In genomic region chr19:15282311-15282705, GRCh38 we compare ENCODE assay signal across 10 cellular contexts. TPM values are rescaled to one million over a fixed set of nuclear protein-coding genes. Genes with fewer than 3 reads are reported as not detected.
A peak's percentile ranks its signal among the peaks of the same experiment; 100 is the strongest.
DNase-seq lines count a peak whose midpoint lies in the region; ATAC-seq, FAIRE-seq and TF ChIP-seq lines count a peak whose summit lies in the region.
"Had no signal": no experiment of that assay in that cellular context is flagged by ENCODE, and none has a peak within 500 bp of the region (broad histone marks: within the 10 kb centered on the region; RNA-seq: fewer than 3 reads in every experiment).

No MANE protein-coding gene starts in this region.

- H3K27me3 Mint-ChIP-seq in CD4-positive, alpha-beta memory T cell = no peaks in the 10 kb centered on the region
- peaks cover 2% of the 10 kb centered on the region for H3K27me3 Mint-ChIP-seq in nephron progenitor cell (ENCODE audit: low read depth, poor library complexity)

- intact Hi-C loops in CD4-positive, alpha-beta memory T cell (cut with micrococcal nuclease) = no loop called here
- intact Hi-C loops in K562 (cut with micrococcal nuclease) = loop anchor here (5.0 kb wide), 1 partner anchor 40 kb away; no protein-coding TSS in a partner anchor

- DNase-seq in CD4-positive, alpha-beta memory T cell = no peak
- DNase-seq in K562 (ENCODE audit: extremely low read depth in 1 of 4, low spot score in 3 of 4) (no peak), nephron progenitor cell (no peak), T-helper 1 cell (no peak), NCI-H82 treated with DMSO at 0.1 percent for 48 hours (lab: John Stamatoyannopoulos, UW; ENCODE audit: unreplicated experiment) (no peak), A172 (ENCODE audit: low spot score) (no peak)
- DNase-seq: activated CD4-positive, alpha-beta T cell treated with anti-CD3 and anti-CD28 coated beads, Interleukin-2, amount 50 U/mL, for 1 hour; hippocampal formation had no signal

- peak overlapping the region in 5 of 8 donors; percentile 9 to 59 (median 47) for H3K4me3 Mint-ChIP-seq in CD4-positive, alpha-beta memory T cell
- H3K4me3 Mint-ChIP-seq in nephron progenitor cell = no peak overlapping the region

- no peaks in the 10 kb centered on the region for H3K9me3 Mint-ChIP-seq in CD4-positive, alpha-beta memory T cell
- no peaks in the 10 kb centered on the region for H3K9me3 Mint-ChIP-seq in nephron progenitor cell

- peaks cover 68 to 97% (median 84%) of the 10 kb centered on the region in 4 donors for H3K4me1 Mint-ChIP-seq in CD4-positive, alpha-beta memory T cell
- peaks cover 82% of the 10 kb centered on the region for H3K4me1 Mint-ChIP-seq in nephron progenitor cell

- H3K36me3 ChIP-seq in CD4-positive, alpha-beta memory T cell (ENCODE audit: insufficient read depth, low read length) = no peaks in the 10 kb centered on the region
- no peaks in the 10 kb centered on the region for H3K36me3 ChIP-seq in KMS-11 (ENCODE audit: insufficient read depth)
- peaks cover 20% of the 10 kb centered on the region; the same call in 2 of the 3 replicates for H3K36me3 ChIP-seq in K562 (ENCODE audit: control insufficient read depth, insufficient read depth, low read length)

- CTCF ChIA-PET in CD4-positive, alpha-beta memory T cell (lab: Charles Lee; ENCODE audit: partially characterized antibody) = interaction anchor here (1.2 to 1.4 kb wide), 5 partner anchors 10 to 273 kb away, joined by 3 to 5 read pairs (median 3); partner anchors contain the start of gene AKAP8
- CTCF ChIA-PET in K562 (lab: Yijun Ruan, JAX; ENCODE audit: low intra/inter-chr PET ratio) = no interaction called here

- peaks cover 90% of the 10 kb centered on the region for H3K4me1 ChIP-seq in CD4-positive, alpha-beta memory T cell (ENCODE audit: insufficient read depth, low read length)
- H3K4me1 ChIP-seq in KMS-11 (ENCODE audit: low read depth, poor library complexity, severe bottlenecking) (peaks cover 94% of the 10 kb centered on the region), K562 (replicated peaks in 1 of 2; ENCODE audit: control insufficient read depth in 2 of 2, insufficient read depth in 2 of 2, low read length in 2 of 2) (peaks cover 12 to 63% of the 10 kb centered on the region in 2 experiments)

- POLR2A ChIA-PET in CD4-positive, alpha-beta memory T cell (lab: Charles Lee; ENCODE audit: partially characterized antibody) = interaction anchor here (1.2 kb wide), 1 partner anchor 49 kb away, joined by 3 read pairs; no protein-coding TSS in a partner anchor
- POLR2A ChIA-PET in K562 (lab: Yijun Ruan, JAX) = interaction anchor here (0.6 to 5.0 kb wide), 4 partner anchors 10 to 16 kb away, joined by 3 to 34 read pairs (median 4); no protein-coding TSS in a partner anchor

- no peak for TF ChIP-seq POLR2A in K562 (conservative IDR thresholded peaks at IDR 0.05)

- H3K79me2 ChIP-seq in KMS-11 (ENCODE audit: insufficient read depth, low read depth) (peaks cover 100% of the 10 kb centered on the region), K562 (ENCODE audit: control insufficient read depth, insufficient read depth, low read length) (peaks cover 99% of the 10 kb centered on the region)

- ATAC-seq in K562 (no peak), GM18519 (IDR thresholded peaks at IDR 0.05; ENCODE audit: low FRiP score, unreplicated experiment) (no peak)

- H3K9me1 ChIP-seq in K562 (ENCODE audit: control insufficient read depth, insufficient read depth, low read length) = peaks cover 24% of the 10 kb centered on the region

- WGBS in K562 (ENCODE audit: insufficient coverage, low coverage, missing lambda C conversion rate) = 53% methylated on average over 1 of the region's 1 CpG

- no peak overlapping the region for H3K9ac ChIP-seq in KMS-11
- H3K9ac ChIP-seq in K562 (ENCODE audit: insufficient read depth in 1 of 2, low read depth in 2 of 2, low read length in 2 of 2) = peak overlapping the region in 1 of 2 experiments; percentile 31; a peak in 1 of 4 replicates

- TF ChIP-seq RAD21 in K562 (CRISPR knock-in tag; conservative IDR thresholded peaks at IDR 0.05 in 1 of 2, IDR thresholded peaks at IDR 0.05 in 1 of 2) = no peak

- no peak overlapping the region for H2AFZ ChIP-seq in KMS-11 (ENCODE audit: low read depth)
- no peak overlapping the region for H2AFZ ChIP-seq in K562 (ENCODE audit: low read depth, low read length)

- TF ChIP-seq CTCF in KMS-11 (conservative IDR thresholded peaks at IDR 0.05; ENCODE audit: low read depth, low read length) (no peak), K562 (IDR thresholded peaks at IDR 0.05 in 2 of 3, conservative IDR thresholded peaks at IDR 0.05 in 1 of 3; ENCODE audit: insufficient read depth in 2 of 3, low read depth in 1 of 3, low read length in 3 of 3) (no peak), nephron progenitor cell (IDR thresholded peaks at IDR 0.05) (no peak)

- peak overlapping the region in 6 of 7 donors; percentile 48 to 89 (median 60) for H3K27ac Mint-ChIP-seq in CD4-positive, alpha-beta memory T cell
- H3K27ac Mint-ChIP-seq in nephron progenitor cell = peak overlapping the region; percentile 70

- H3K4me3 ChIP-seq in CD4-positive, alpha-beta memory T cell (ENCODE audit: low read length in 2 of 2) = no peak overlapping the region
- H3K4me3 ChIP-seq in KMS-11 (IDR thresholded peaks at IDR 0.05; ENCODE audit: insufficient read depth, low read depth, low read length) = no peak overlapping the region
- no peak overlapping the region for H3K4me3 ChIP-seq in K562

- no peak for FAIRE-seq in K562 (lab: Jason Lieb, UNC)

- H3K27ac ChIP-seq in CD4-positive, alpha-beta memory T cell (ENCODE audit: low read depth, low read length) = no peak overlapping the region
- H3K27ac ChIP-seq in KMS-11 = peak overlapping the region; percentile 35; the same call in 1 of the 2 replicates
- peak overlapping the region; percentile 32; the same call in 1 of the 3 replicates for H3K27ac ChIP-seq in K562 (ENCODE audit: extremely low read depth, low read depth, low read length)

- BruUV-seq in K562 (replicated peaks; lab: Mats Ljungman, UMichigan) = no TSS peak

- H3K4me2 ChIP-seq in KMS-11 (peak overlapping the region; percentile 38; the same call in 1 of the 2 replicates), K562 (ENCODE audit: insufficient read depth, low read length) (no peak overlapping the region)

- H3K36me3 Mint-ChIP-seq in CD4-positive, alpha-beta memory T cell = peaks cover 0 to 2% of the 10 kb centered on the region in 2 donors
- H3K36me3 Mint-ChIP-seq in nephron progenitor cell (ENCODE audit: low read depth) = no peaks in the 10 kb centered on the region

- no peak for TF ChIP-seq EP300 in K562 (IDR thresholded peaks at IDR 0.05; ENCODE audit: low read length)

- no peaks in the 10 kb centered on the region for H3K9me3 ChIP-seq in CD4-positive, alpha-beta memory T cell (ENCODE audit: control insufficient read depth in 1 of 2, low read length in 2 of 2)
- no peaks in the 10 kb centered on the region for H3K9me3 ChIP-seq in K562 (replicated peaks; ENCODE audit: control insufficient read depth, insufficient read depth, low read depth, low read length)

- in situ Hi-C loops in K562 (cut with MboI) = no loop called here

- no peaks in the 10 kb centered on the region for H3K27me3 ChIP-seq in CD4-positive, alpha-beta memory T cell (ENCODE audit: insufficient read depth, low read length)
- H3K27me3 ChIP-seq in KMS-11 (ENCODE audit: insufficient read depth, low read depth) (no peaks in the 10 kb centered on the region), K562 (ENCODE audit: control insufficient read depth in 2 of 2, insufficient read depth in 2 of 2, low read length in 2 of 2) (no peaks in the 10 kb centered on the region)

- H4K20me1 ChIP-seq in KMS-11 (ENCODE audit: insufficient read depth) (peaks cover 94% of the 10 kb centered on the region), K562 (replicated peaks; ENCODE audit: control insufficient read depth, insufficient read depth, low read length) (peaks cover 83% of the 10 kb centered on the region)

RNA-seq across cellular contexts. Expression of gene BRD4, which starts 50.0 kb away (rescaled TPM):
- 100 to 1,000 TPM; 149 to 152 TPM for total RNA-seq in CD4-positive, alpha-beta memory T cell
- 10 to 100 TPM in 1 of 2 donors, 1 to 10 TPM in 1; 4.2 to 48.2 TPM for polyA plus RNA-seq in CD4-positive, alpha-beta memory T cell
- total RNA-seq in K562 (2011; cell fraction: chromatin; rRNA removed; ENCODE audit: low replicate concordance) = 157 and 305 TPM in 2 replicates
- 129 and 134 TPM in 2 replicates for total RNA-seq in K562 (2011; cell fraction: nucleolus; rRNA removed)
- 133 and 164 TPM in 2 replicates for total RNA-seq in K562 (2011; cell fraction: nucleoplasm; rRNA removed)
- total RNA-seq in K562 (2014; rRNA removed) (15.6 and 24.0 TPM in 2 replicates), K562 (2014; rRNA removed; fragmentation: Illumina TruSeq; extraction: Trizol) (11.3 and 13.0 TPM in 2 replicates), K562 (2015; rRNA removed; fragmentation: Illumina TruSeq; extraction: Trizol) (16.1 and 18.2 TPM in 2 replicates), K562 (2021) (93.7 and 105 TPM in 2 replicates)
- polyA plus RNA-seq in K562 (2011; rRNA removed) (8.9 and 11.0 TPM in 2 replicates), K562 (2014; fragmentation: Illumina TruSeq; extraction: Trizol) (35.3 and 43.4 TPM in 2 replicates), K562 (2014; fragmentation: Nextera tagmentation; extraction: Ambion mirVana) (1 to 10 TPM; 1.8 to 5.4 TPM), K562 (2014; rRNA removed) (23.3 and 24.3 TPM in 2 replicates)
- polyA plus RNA-seq in K562 (2011; cell fraction: cytosol; rRNA removed) = 5.8 and 8.4 TPM in 2 replicates
- 36.9 and 48.9 TPM in 2 replicates for polyA plus RNA-seq in K562 (2011; cell fraction: nucleus; rRNA removed)
- polyA plus RNA-seq in K562 (2012) = 61.3 and 74.1 TPM in 2 replicates
- polyA minus RNA-seq in K562 (2011; rRNA and poly(A)+ RNA removed) = 14.6 and 17.9 TPM in 2 replicates
- polyA minus RNA-seq in K562 (2011; cell fraction: cytosol; rRNA and poly(A)+ RNA removed) = 36.5 and 50.1 TPM in 2 replicates
- polyA minus RNA-seq in K562 (2011; cell fraction: nucleus; rRNA and poly(A)+ RNA removed) = 35.0 and 50.0 TPM in 2 replicates
- total RNA-seq in A172 (2014; rRNA removed; shearing (Covaris generic)) = 7.1 and 19.1 TPM in 2 replicates

RNA-seq across cellular contexts. Expression of gene EPHX3, which starts 50.1 kb away (rescaled TPM):
- total RNA-seq in CD4-positive, alpha-beta memory T cell = under 1 TPM in 1 of 2 experiments, not detected in 1; 0.29 TPM
- not detected for polyA plus RNA-seq in CD4-positive, alpha-beta memory T cell
- total RNA-seq in K562 (2011; cell fraction: chromatin; rRNA removed; ENCODE audit: low replicate concordance) = 0.39 and 1.6 TPM in 2 replicates
- total RNA-seq in K562 (2011; cell fraction: nucleolus; rRNA removed) = 0.79 and 0.83 TPM in 2 replicates
- total RNA-seq in K562 (2011; cell fraction: nucleoplasm; rRNA removed) = 0.69 and 0.88 TPM in 2 replicates
- not detected in 2 replicates for total RNA-seq in K562 (2014; rRNA removed)
- not detected in 2 replicates for total RNA-seq in K562 (2014; rRNA removed; fragmentation: Illumina TruSeq; extraction: Trizol)
- total RNA-seq in K562 (2015; rRNA removed; fragmentation: Illumina TruSeq; extraction: Trizol) = not detected in 2 replicates
- 0.20 TPM in 1 of 2 replicates, not detected in the other for total RNA-seq in K562 (2021)
- polyA plus RNA-seq in K562 (2011; rRNA removed) = 0.07 TPM in 1 of 2 replicates, not detected in the other
- polyA plus RNA-seq in K562 (2011; cell fraction: cytosol; rRNA removed) = 0.06 and 0.12 TPM in 2 replicates
- polyA plus RNA-seq in K562 (2011; cell fraction: nucleus; rRNA removed) = 0.21 and 0.50 TPM in 2 replicates
- polyA plus RNA-seq in K562 (2012) = not detected in 2 replicates
- not detected in 2 replicates for polyA plus RNA-seq in K562 (2014; fragmentation: Illumina TruSeq; extraction: Trizol)
- not detected for polyA plus RNA-seq in K562 (2014; fragmentation: Nextera tagmentation; extraction: Ambion mirVana)
- polyA plus RNA-seq in K562 (2014; rRNA removed) = not detected in 2 replicates
- not detected in 2 replicates for polyA minus RNA-seq in K562 (2011; rRNA and poly(A)+ RNA removed)
- not detected in 2 replicates for polyA minus RNA-seq in K562 (2011; cell fraction: cytosol; rRNA and poly(A)+ RNA removed)
- not detected in 2 replicates for polyA minus RNA-seq in K562 (2011; cell fraction: nucleus; rRNA and poly(A)+ RNA removed)
- not detected in 2 replicates for total RNA-seq in A172 (2014; rRNA removed; shearing (Covaris generic))
